In the genomic region with DNA sequence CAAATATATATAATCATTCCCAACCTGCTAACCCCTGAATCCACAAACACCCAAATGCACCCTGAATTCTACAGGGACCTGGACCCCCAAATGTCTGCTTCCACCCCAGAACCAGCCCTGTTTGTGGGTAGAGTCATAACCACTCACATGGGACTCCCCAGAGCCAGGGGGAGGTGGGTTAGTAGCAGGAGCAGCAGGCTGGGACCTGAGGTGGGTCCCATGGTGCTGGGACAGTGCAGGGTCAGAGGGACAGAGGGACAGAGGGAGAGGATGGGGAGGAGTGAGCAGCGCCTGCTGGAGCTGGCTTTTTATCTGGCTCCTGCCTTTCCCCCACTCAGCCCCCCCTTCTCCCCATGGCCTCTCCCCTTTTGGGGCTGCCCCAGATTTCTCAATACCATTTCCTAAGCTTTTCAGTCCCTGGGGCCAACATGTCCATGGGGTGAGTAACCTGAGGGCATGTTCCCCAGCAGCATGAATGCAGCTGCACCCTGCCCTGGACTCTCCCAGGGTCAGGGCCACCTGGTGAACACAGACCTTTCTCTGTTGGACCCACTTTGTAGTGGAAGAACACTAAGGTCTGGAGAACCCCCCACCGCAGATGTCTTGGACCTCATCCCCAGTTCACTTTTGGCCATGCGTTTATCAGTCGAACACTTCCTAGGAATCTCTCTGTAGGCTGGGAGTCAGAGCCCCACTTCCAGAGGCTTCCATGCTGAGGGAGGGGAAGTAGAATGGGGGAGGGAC, we compare ENCODE assay signal across 10 cellular contexts. TPM values are rescaled to one million over a fixed set of nuclear protein-coding genes. Genes with fewer than 3 reads are reported as not detected.
DNase-seq lines count a peak whose midpoint lies in the region; ATAC-seq and TF ChIP-seq lines count a peak whose summit lies in the region.
"Had no signal": no experiment of that assay in that cellular context is flagged by ENCODE, and none has a peak within 500 bp of the region (broad histone marks: within the 10 kb centered on the region; RNA-seq: fewer than 3 reads in every experiment).

Gene C3, minus strand, starts transcription at position 282 of the 744 bp plus-strand sequence. Its CDS starts 61 bp downstream, at position 221.

- peaks cover 26% of the 10 kb centered on the region for H3K4me1 Mint-ChIP-seq in activated T-cell treated with anti-CD3 and anti-CD28 coated beads, Interleukin-2, amount 50 U/mL, for 24 hours (ENCODE audit: low read depth)

- H3K27me3 ChIP-seq in rectal smooth muscle tissue (ENCODE audit: control insufficient read depth, insufficient read depth, low read length) (no peaks in the 10 kb centered on the region), brain microvascular endothelial cell (replicated peaks) (no peaks in the 10 kb centered on the region)

- no peaks in the 10 kb centered on the region for H3K36me3 ChIP-seq in rectal smooth muscle tissue (ENCODE audit: control insufficient read depth, insufficient read depth, low read length)
- H3K36me3 ChIP-seq in brain microvascular endothelial cell (replicated peaks): no peaks in the 10 kb centered on the region

- no peak within 1 kb of the TSS for H3K9ac ChIP-seq in rectal smooth muscle tissue (ENCODE audit: low read length)

- H3K4me1 ChIP-seq in rectal smooth muscle tissue (ENCODE audit: control insufficient read depth, insufficient read depth, low read length): no peaks in the 10 kb centered on the region

- no peak for TF ChIP-seq CTCF in brain microvascular endothelial cell (IDR thresholded peaks at IDR 0.05; ENCODE audit: low read depth, low read length, missing control alignments)

- no peaks in the 10 kb centered on the region for H3K27me3 Mint-ChIP-seq in activated T-cell treated with anti-CD3 and anti-CD28 coated beads, Interleukin-2, amount 50 U/mL, for 24 hours

- H3K27ac ChIP-seq in rectal smooth muscle tissue (ENCODE audit: low read depth, low read length) (peak within 1 kb of the TSS; percentile 42), brain microvascular endothelial cell (no peak within 1 kb of the TSS)

- intact Hi-C loops in head of caudate nucleus (cut with DNase I): no loop called here

- no peaks in the 10 kb centered on the region for H3K36me3 Mint-ChIP-seq in activated T-cell treated with anti-CD3 and anti-CD28 coated beads, Interleukin-2, amount 50 U/mL, for 24 hours (ENCODE audit: low read depth)

- ATAC-seq in GM21526 (IDR thresholded peaks at IDR 0.05; ENCODE audit: low FRiP score, unreplicated experiment) (no peak), GM21367 (IDR thresholded peaks at IDR 0.05; ENCODE audit: unreplicated experiment) (no peak)

- DNase-seq in Daoy (ENCODE audit: low read depth): peak; percentile 59
- peak; percentile 40 for DNase-seq in SKM-1 treated with dmso at 0.1 percent for 144 hours (lab: John Stamatoyannopoulos, UW; ENCODE audit: unreplicated experiment)
- DNase-seq in head of caudate nucleus: peak in 26 of 42 donors; percentile 14 to 80 (median 47)
- no peak for DNase-seq in activated T-cell treated with anti-CD3 and anti-CD28 coated beads, Interleukin-2, amount 50 U/mL, for 24 hours
- DNase-seq in brain microvascular endothelial cell: no peak
- DNase-seq: NCI-H1092 had no signal

- H3K4me3 Mint-ChIP-seq in activated T-cell treated with anti-CD3 and anti-CD28 coated beads, Interleukin-2, amount 50 U/mL, for 24 hours: no peak within 1 kb of the TSS

- H3K4me3 ChIP-seq in rectal smooth muscle tissue (ENCODE audit: low read length) (peak within 1 kb of the TSS; percentile 37), brain microvascular endothelial cell (ENCODE audit: low read depth, low read length) (no peak within 1 kb of the TSS)

- H3K27ac Mint-ChIP-seq in activated T-cell treated with anti-CD3 and anti-CD28 coated beads, Interleukin-2, amount 50 U/mL, for 24 hours: no peak within 1 kb of the TSS
- H3K27ac Mint-ChIP-seq: activated naive CD4-positive, alpha-beta T cell treated with anti-CD3 and anti-CD28 coated beads, Interleukin-2, amount 50 U/mL, for 72 hours had no signal

- in situ Hi-C loops in brain microvascular endothelial cell (cut with HindIII; ENCODE audit: low pct_ligation_motif_present, low sequenced_read_pairs): no loop called here

- H3K9me3 Mint-ChIP-seq in activated T-cell treated with anti-CD3 and anti-CD28 coated beads, Interleukin-2, amount 50 U/mL, for 24 hours: no peaks in the 10 kb centered on the region

RNA-seq across cellular contexts. Expression of gene C3, which starts in this region (rescaled TPM):
- 7.9 and 10.2 TPM in 2 replicates for total RNA-seq in Daoy (2014; rRNA removed; shearing (Covaris generic))

Comparison
In these comparisons a context has a peak if more than half of its experiments do, and no peak if none do; other contexts are left out.
1. DNase-seq: peak in Daoy (single experiment), SKM-1 treated with dmso at 0.1 percent for 144 hours (single experiment) and head of caudate nucleus (26 of 42); none in activated T-cell treated with anti-CD3 and anti-CD28 coated beads, Interleukin-2, amount 50 U/mL, for 24 hours (single experiment) and brain microvascular endothelial cell (single experiment).